In the genomic region with DNA sequence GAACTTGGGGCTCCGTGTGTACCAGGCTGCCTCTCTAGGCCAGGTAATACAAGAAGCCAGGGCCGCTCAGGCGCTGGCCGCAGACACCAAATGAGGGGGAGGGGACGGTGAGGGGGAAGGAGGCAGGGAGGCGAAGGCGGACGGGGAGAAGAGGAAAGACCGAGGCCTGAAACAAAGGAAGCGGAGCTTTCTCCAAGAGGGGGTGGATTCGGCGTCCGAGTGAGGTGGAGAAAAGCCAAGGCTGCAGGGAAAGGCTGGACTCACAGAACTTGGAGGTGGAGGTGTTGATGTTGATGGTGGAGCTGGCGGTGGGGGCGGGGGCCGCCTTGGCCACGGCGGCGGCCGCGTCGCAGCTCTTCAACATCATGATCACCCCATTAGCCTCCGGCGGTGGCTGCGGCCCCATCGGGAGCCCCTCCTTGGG, we compare ENCODE assay signal across 8 cellular contexts. TPM values are rescaled to one million over a fixed set of nuclear protein-coding genes. Genes with fewer than 3 reads are reported as not detected.
DNase-seq lines count a peak whose midpoint lies in the region; ATAC-seq and TF ChIP-seq lines count a peak whose summit lies in the region.

No MANE protein-coding gene starts in this region.

- peak; percentile 8 for ATAC-seq in HG02840 (IDR thresholded peaks at IDR 0.05; ENCODE audit: low FRiP score, unreplicated experiment)

- H2AFZ ChIP-seq in neuron (ENCODE audit: low read depth, low read length): peak overlapping the region; percentile 33

- H3K4me1 ChIP-seq in neuron (ENCODE audit: insufficient read depth, low read length) (peaks cover 23% of the 10 kb centered on the region), uterus (no peaks in the 10 kb centered on the region)

- H3K36me3 ChIP-seq in neuron (ENCODE audit: insufficient read depth, low read length): peaks cover under 1% of the 10 kb centered on the region
- no peaks in the 10 kb centered on the region for H3K36me3 ChIP-seq in uterus

- H3K27ac ChIP-seq in uterus: peak overlapping the region; percentile 82 to 93

- no peaks in the 10 kb centered on the region for H3K9me3 ChIP-seq in neuron (ENCODE audit: low read length)
- H3K9me3 ChIP-seq in uterus: no peaks in the 10 kb centered on the region

- DNase-seq in NCI-H1436 (lab: John Stamatoyannopoulos, UW) (peak; percentile 34), NCI-H1436 treated with DMSO at 0.1 percent for 48 hours (lab: John Stamatoyannopoulos, UW) (no peak), NOMO-1 (lab: John Stamatoyannopoulos, UW; ENCODE audit: unreplicated experiment in 2 of 2) (peak; percentile 15 to 23), foreskin fibroblast (peak; percentile 20 to 60), uterus (peak in 1 of 2 donors; percentile 38)
- peak; percentile 21 for DNase-seq in activated T-helper 9 cell treated with anti-CD3 and anti-CD28 coated beads, Interleukin-2, amount 50 U/mL, for 16 hours (ENCODE audit: low read depth)

- H3K27me3 ChIP-seq in neuron (ENCODE audit: insufficient read depth, low read length) (no peaks in the 10 kb centered on the region), uterus (no peaks in the 10 kb centered on the region)

- H3K4me3 ChIP-seq in foreskin fibroblast (ENCODE audit: low read depth in 1 of 2, low read length in 2 of 2): peak overlapping the region; percentile 98
- H3K4me3 ChIP-seq in neuron (ENCODE audit: low read length): peak overlapping the region; percentile 70
- peak overlapping the region; percentile 82 to 97 for H3K4me3 ChIP-seq in uterus

- TF ChIP-seq CTCF in foreskin fibroblast (IDR thresholded peaks at IDR 0.05; ENCODE audit: low read depth, low read length): no peak
- TF ChIP-seq CTCF in uterus (IDR thresholded peaks at IDR 0.05): no peak

- intact Hi-C loops in uterus (cut with DNase I; ENCODE audit: low total_unique reads): no loop called here

- TF ChIP-seq POLR2A in uterus (IDR thresholded peaks at IDR 0.05): no peak

RNA-seq across cellular contexts. Expression of a gene that starts 0.6 kb away (rescaled TPM):
- total RNA-seq in uterus: 10 to 100 TPM; 24.8 to 61.0 (median 29.6) TPM
